In genomic region chr22:36452473-36453265, GRCh38 we compare ENCODE assay signal across 9 cellular contexts. TPM values are rescaled to one million over a fixed set of nuclear protein-coding genes. Genes with fewer than 3 reads are reported as not detected.
DNase-seq lines count a peak whose midpoint lies in the region; ATAC-seq and TF ChIP-seq lines count a peak whose summit lies in the region.
"Had no signal": no experiment of that assay in that cellular context is flagged by ENCODE, and none has a peak within 500 bp of the region (broad histone marks: within the 10 kb centered on the region; RNA-seq: fewer than 3 reads in every experiment).

No MANE protein-coding gene starts in this region.

- 86% methylated on average over 8 of the region's 8 CpGs for WGBS in liver
- WGBS in suprapubic skin = 88% methylated on average over 8 of the region's 8 CpGs

- peak overlapping the region; percentile 93 for H3K27ac Mint-ChIP-seq in activated CD8-positive, alpha-beta memory T cell treated with anti-CD3 and anti-CD28 coated beads, Interleukin-2, amount 10 ng/mL, durations not matched to agents 7 days and 5 days
- H3K27ac Mint-ChIP-seq in activated CD4-positive, alpha-beta memory T cell treated with anti-CD3 and anti-CD28 coated beads for 36 hours = peak overlapping the region; percentile 89

- no peak for ATAC-seq in activated CD8-positive, alpha-beta memory T cell treated with anti-CD3 and anti-CD28 coated beads, Interleukin-2, amount 10 ng/mL, durations not matched to agents 7 days and 5 days
- ATAC-seq in GM19395 (IDR thresholded peaks at IDR 0.05; ENCODE audit: unreplicated experiment) = no peak

- no peaks in the 10 kb centered on the region for H3K27me3 ChIP-seq in liver (ENCODE audit: control insufficient read depth in 4 of 4, insufficient read depth in 4 of 4, low read length in 3 of 4)
- no peaks in the 10 kb centered on the region for H3K27me3 ChIP-seq in suprapubic skin

- no peak overlapping the region for H3K9ac ChIP-seq in liver (ENCODE audit: low read depth in 1 of 2, low read length in 2 of 2)

- CTCF ChIA-PET in activated CD8-positive, alpha-beta memory T cell treated with anti-CD3 and anti-CD28 coated beads, Interleukin-2, amount 10 ng/mL, durations not matched to agents 7 days and 5 days (lab: Charles Lee) = interaction anchor here (0.8 to 1.6 kb wide), 5 partner anchors 17 to 118 kb away, joined by 4 to 7 read pairs (median 4); no protein-coding TSS in a partner anchor
- CTCF ChIA-PET in activated CD4-positive, alpha-beta memory T cell treated with anti-CD3 and anti-CD28 coated beads for 36 hours (lab: Charles Lee) = interaction anchor here (0.8 to 1.0 kb wide), 3 partner anchors 18 to 114 kb away, joined by 3 to 4 read pairs (median 3); no protein-coding TSS in a partner anchor

- TF ChIP-seq POLR2A in suprapubic skin (IDR thresholded peaks at IDR 0.05) = no peak

- POLR2A ChIA-PET in activated CD4-positive, alpha-beta memory T cell treated with anti-CD3 and anti-CD28 coated beads for 36 hours (lab: Charles Lee) = interaction anchor here (1.0 to 1.8 kb wide), 3 partner anchors 75 to 121 kb away, joined by 3 to 6 read pairs (median 5); no protein-coding TSS in a partner anchor

- no peaks in the 10 kb centered on the region for H3K36me3 Mint-ChIP-seq in activated CD8-positive, alpha-beta memory T cell treated with anti-CD3 and anti-CD28 coated beads, Interleukin-2, amount 10 ng/mL, durations not matched to agents 7 days and 5 days
- H3K36me3 Mint-ChIP-seq in activated CD4-positive, alpha-beta memory T cell treated with anti-CD3 and anti-CD28 coated beads for 36 hours = no peaks in the 10 kb centered on the region

- H3K4me3 ChIP-seq in liver (ENCODE audit: low read depth in 1 of 3, low read length in 3 of 3) = no peak overlapping the region
- H3K4me3 ChIP-seq in suprapubic skin = no peak overlapping the region

- H3K36me3 ChIP-seq in liver (ENCODE audit: control insufficient read depth in 4 of 4, insufficient read depth in 3 of 4, low read depth in 1 of 4, low read length in 3 of 4) = no peaks in the 10 kb centered on the region
- H3K36me3 ChIP-seq in suprapubic skin = no peaks in the 10 kb centered on the region

- H3K27ac ChIP-seq in liver (ENCODE audit: low read depth in 1 of 2, low read length in 2 of 2) = peak overlapping the region; percentile 65 to 78
- H3K27ac ChIP-seq in suprapubic skin = peak overlapping the region; percentile 53

- TF ChIP-seq CTCF in liver (IDR thresholded peaks at IDR 0.05; ENCODE audit: low read depth, low read length, missing input control) = no peak
- no peak for TF ChIP-seq CTCF in suprapubic skin (IDR thresholded peaks at IDR 0.05)

- no peaks in the 10 kb centered on the region for H3K9me3 Mint-ChIP-seq in activated CD8-positive, alpha-beta memory T cell treated with anti-CD3 and anti-CD28 coated beads, Interleukin-2, amount 10 ng/mL, durations not matched to agents 7 days and 5 days (ENCODE audit: low read depth)
- H3K9me3 Mint-ChIP-seq in activated CD4-positive, alpha-beta memory T cell treated with anti-CD3 and anti-CD28 coated beads for 36 hours = no peaks in the 10 kb centered on the region

- no peak for TF ChIP-seq EP300 in suprapubic skin (IDR thresholded peaks at IDR 0.05)

- no peak for DNase-seq in activated CD8-positive, alpha-beta memory T cell treated with anti-CD3 and anti-CD28 coated beads, Interleukin-2, amount 10 ng/mL, durations not matched to agents 7 days and 5 days
- no peak for DNase-seq in activated CD8-positive, alpha-beta memory T cell treated with anti-CD3 and anti-CD28 coated beads for 24 hours
- DNase-seq in activated CD4-positive, alpha-beta memory T cell treated with anti-CD3 and anti-CD28 coated beads for 36 hours = no peak
- no peak for DNase-seq in suprapubic skin (ENCODE audit: low spot score in 2 of 2)
- DNase-seq in COLO829 (ENCODE audit: low spot score) = no peak
- DNase-seq in NCI-H2171 treated with DMSO at 0.1 percent for 48 hours (lab: John Stamatoyannopoulos, UW) = no peak
- DNase-seq: islet precursor cell had no signal

- H3K4me1 Mint-ChIP-seq in activated CD8-positive, alpha-beta memory T cell treated with anti-CD3 and anti-CD28 coated beads, Interleukin-2, amount 10 ng/mL, durations not matched to agents 7 days and 5 days = peaks cover 67% of the 10 kb centered on the region
- peaks cover 40% of the 10 kb centered on the region for H3K4me1 Mint-ChIP-seq in activated CD4-positive, alpha-beta memory T cell treated with anti-CD3 and anti-CD28 coated beads for 36 hours (ENCODE audit: low read depth)

- H3K9me3 ChIP-seq in liver (ENCODE audit: control insufficient read depth in 4 of 4, low read length in 3 of 4) (no peaks in the 10 kb centered on the region), suprapubic skin (no peaks in the 10 kb centered on the region)

- H3K27me3 Mint-ChIP-seq in activated CD8-positive, alpha-beta memory T cell treated with anti-CD3 and anti-CD28 coated beads, Interleukin-2, amount 10 ng/mL, durations not matched to agents 7 days and 5 days = no peaks in the 10 kb centered on the region
- no peaks in the 10 kb centered on the region for H3K27me3 Mint-ChIP-seq in activated CD4-positive, alpha-beta memory T cell treated with anti-CD3 and anti-CD28 coated beads for 36 hours

- intact Hi-C loops in activated CD4-positive, alpha-beta memory T cell treated with anti-CD3 and anti-CD28 coated beads for 36 hours (cut with micrococcal nuclease) = loop anchor here (5.0 kb wide), 1 partner anchor 45 kb away; no protein-coding TSS in a partner anchor

- H3K4me3 Mint-ChIP-seq in activated CD8-positive, alpha-beta memory T cell treated with anti-CD3 and anti-CD28 coated beads, Interleukin-2, amount 10 ng/mL, durations not matched to agents 7 days and 5 days = peak overlapping the region; percentile 57
- H3K4me3 Mint-ChIP-seq in activated CD4-positive, alpha-beta memory T cell treated with anti-CD3 and anti-CD28 coated beads for 36 hours = peak overlapping the region; percentile 65

- H3K4me1 ChIP-seq in liver (ENCODE audit: control insufficient read depth in 4 of 4, insufficient read depth in 4 of 4, low read length in 3 of 4) (peaks cover 0 to 15% (median 6%) of the 10 kb centered on the region in 4 donors), suprapubic skin (peaks cover 57% of the 10 kb centered on the region)

- no peak for TF ChIP-seq RAD21 in liver (IDR thresholded peaks at IDR 0.05)

TF ChIP-seq in liver, 16 proteins besides CTCF, POLR2A, EP300 and RAD21:
- no peak for TF ChIP-seq RXRA (IDR thresholded peaks at IDR 0.05)
- no peak for TF ChIP-seq HNF4A (conservative IDR thresholded peaks at IDR 0.05)
- no peak for TF ChIP-seq TAF1 (conservative IDR thresholded peaks at IDR 0.05)
- TF ChIP-seq REST (IDR thresholded peaks at IDR 0.05) = no peak
- no peak for TF ChIP-seq HNF4G (IDR thresholded peaks at IDR 0.05)
- TF ChIP-seq YY1 (IDR thresholded peaks at IDR 0.05) = no peak

RNA-seq across cellular contexts. Expression of gene TXN2, which starts 28.8 kb away (rescaled TPM):
- 10 to 100 TPM; 78.7 to 82.6 TPM for total RNA-seq in activated CD8-positive, alpha-beta memory T cell treated with anti-CD3 and anti-CD28 coated beads, Interleukin-2, amount 10 ng/mL, durations not matched to agents 7 days and 5 days
- 10 to 100 TPM; 94.3 to 97.0 TPM for total RNA-seq in activated CD4-positive, alpha-beta memory T cell treated with anti-CD3 and anti-CD28 coated beads for 36 hours
- total RNA-seq in liver = 10 to 100 TPM; 27.5 to 32.7 TPM
- 100 to 1,000 TPM; 114 to 154 TPM for polyA plus RNA-seq in liver
- 10 to 100 TPM; 50.7 to 73.5 (median 61.3) TPM for total RNA-seq in suprapubic skin

RNA-seq across cellular contexts. Expression of gene FOXRED2, which starts 54.2 kb away (rescaled TPM):
- total RNA-seq in activated CD8-positive, alpha-beta memory T cell treated with anti-CD3 and anti-CD28 coated beads, Interleukin-2, amount 10 ng/mL, durations not matched to agents 7 days and 5 days = 10 to 100 TPM; 11.9 to 12.1 TPM
- 10 to 100 TPM; 15.2 to 15.9 TPM for total RNA-seq in activated CD4-positive, alpha-beta memory T cell treated with anti-CD3 and anti-CD28 coated beads for 36 hours
- total RNA-seq in liver (10 to 100 TPM in 1 of 2 donors, 1 to 10 TPM in 1; 9.0 to 15.0 TPM), suprapubic skin (10 to 100 TPM; 11.4 to 20.9 (median 14.0) TPM)
- polyA plus RNA-seq in liver = 1 to 10 TPM; 5.1 to 5.6 TPM
